ENCODE assay signal across 27 cellular contexts in genomic region chr16:80969114-80969484, GRCh38.
"Had no signal": no experiment of that assay in that cellular context is flagged by ENCODE, and none has a peak within 500 bp of the region (broad histone marks: within the 10 kb centered on the region; RNA-seq: fewer than 3 reads in every experiment).

No MANE protein-coding gene starts in this region.

- FAIRE-seq: frontal cortex, islet of Langerhans, TTC549 had no signal

- ATAC-seq: activated CD4-positive, CD25-positive, alpha-beta regulatory T cell treated with anti-CD3 and anti-CD28 coated beads, Interleukin-2, amount 50 U/mL, for 24 hours; left lung; lower lobe of right lung; stimulated activated naive B cell treated with anti-CD40 and anti-IgM and Interleukin-4, amounts not matched to agents 10 μg/mL and 1 μg/mL and 100 μg/mL, for 72 hours had no signal

- H3K4me1 Mint-ChIP-seq: activated naive CD4-positive, alpha-beta T cell treated with anti-CD3 and anti-CD28 coated beads, Interleukin-2, amount 10 ng/mL, durations not matched to agents 7 days and 5 days; neural crest cell had no signal

- DNase-seq: activated CD4-positive, alpha-beta T cell treated with anti-CD3 and anti-CD28 coated beads for 48 hours; activated CD4-positive, alpha-beta T cell treated with anti-CD3 and anti-CD28 coated beads, Interleukin-2, amount 50 U/mL, for 48 hours; activated CD8-positive, alpha-beta memory T cell treated with anti-CD3 and anti-CD28 coated beads for 24 hours; activated effector memory CD4-positive, alpha-beta T cell treated with anti-CD3 and anti-CD28 coated beads, Interleukin-2, amount 50 U/mL, for 16 hours; activated naive CD4-positive, alpha-beta T cell treated with anti-CD3 and anti-CD28 coated beads, Interleukin-2, amount 10 ng/mL, durations not matched to agents 7 days and 5 days; caudate nucleus; endodermal cell; left lung; lower lobe of right lung; naive B cell; nucleus accumbens; stimulated activated CD4-positive, alpha-beta T cell treated with anti-CD3 and anti-CD28 coated beads, Interleukin-15, amount 100 ng/mL, for 24 hours; stimulated activated CD4-positive, alpha-beta T cell treated with anti-CD3 and anti-CD28 coated beads, Interleukin-2, amount 100 ng/mL, for 24 hours; stimulated activated naive B cell treated with anti-CD40 and anti-IgM and Interleukin-4, amounts not matched to agents 10 μg/mL and 1 μg/mL and 100 μg/mL, for 72 hours; stomach; T-helper 9 cell; thyroid gland; upper lobe of left lung; WERI-Rb-1 had no signal

- H3K36me3 ChIP-seq: lower lobe of right lung, WERI-Rb-1 had no signal

- H3K4me1 ChIP-seq: left lung, lower lobe of right lung, right atrium auricular region, thyroid gland, upper lobe of left lung, vagina had no signal

- H3K9me3 ChIP-seq: left lung, lower lobe of right lung, right atrium auricular region, stomach, thyroid gland, upper lobe of left lung, vagina had no signal

- H3K4me3 ChIP-seq: left lung, lower lobe of right lung, right atrium auricular region, stomach, thyroid gland, upper lobe of left lung, vagina had no signal

- H3K27me3 ChIP-seq: left lung, right atrium auricular region, stomach, thyroid gland, upper lobe of left lung, vagina had no signal

- H3K4me3 Mint-ChIP-seq: activated naive CD4-positive, alpha-beta T cell treated with anti-CD3 and anti-CD28 coated beads, Interleukin-2, amount 10 ng/mL, durations not matched to agents 7 days and 5 days; dendritic cell treated with granulocyte-macrophage colony-stimulating factor and Interleukin-4, amounts not matched to agents 40 ng/mL and 50 ng/mL, for 4 days; endodermal cell; neural crest cell; stimulated activated naive B cell treated with anti-CD40 and anti-IgM and Interleukin-4, amounts not matched to agents 10 μg/mL and 1 μg/mL and 100 μg/mL, for 72 hours had no signal

- H3K27me3 Mint-ChIP-seq: activated naive CD4-positive, alpha-beta T cell treated with anti-CD3 and anti-CD28 coated beads, Interleukin-2, amount 10 ng/mL, durations not matched to agents 7 days and 5 days; dendritic cell treated with granulocyte-macrophage colony-stimulating factor and Interleukin-4, amounts not matched to agents 40 ng/mL and 50 ng/mL, for 4 days; naive B cell; stimulated activated naive B cell treated with anti-CD40 and anti-IgM and Interleukin-4, amounts not matched to agents 10 μg/mL and 1 μg/mL and 100 μg/mL, for 72 hours had no signal

- H3K27ac Mint-ChIP-seq: dendritic cell treated with granulocyte-macrophage colony-stimulating factor and Interleukin-4, amounts not matched to agents 40 ng/mL and 50 ng/mL, for 4 days; endodermal cell; stimulated activated naive B cell treated with anti-CD40 and anti-IgM and Interleukin-4, amounts not matched to agents 10 μg/mL and 1 μg/mL and 100 μg/mL, for 72 hours had no signal

- H3K9me3 Mint-ChIP-seq: activated naive CD4-positive, alpha-beta T cell treated with anti-CD3 and anti-CD28 coated beads, Interleukin-2, amount 10 ng/mL, durations not matched to agents 7 days and 5 days; dendritic cell treated with granulocyte-macrophage colony-stimulating factor and Interleukin-4, amounts not matched to agents 40 ng/mL and 50 ng/mL, for 4 days; endodermal cell; naive B cell; neural crest cell; stimulated activated naive B cell treated with anti-CD40 and anti-IgM and Interleukin-4, amounts not matched to agents 10 μg/mL and 1 μg/mL and 100 μg/mL, for 72 hours had no signal

- H3K27ac ChIP-seq: left lung, lower lobe of right lung, right atrium auricular region, stomach, thyroid gland, upper lobe of left lung, vagina, WERI-Rb-1 had no signal
